Comparison of ENCODE assay signal across 33 cellular contexts in genomic region chr2:28094794-28095193, GRCh38.
"Had no signal": no experiment of that assay in that cellular context is flagged by ENCODE, and none has a peak within 500 bp of the region (broad histone marks: within the 10 kb centered on the region; RNA-seq: fewer than 3 reads in every experiment).

No MANE protein-coding gene starts in this region.

- ATAC-seq: activated CD8-positive, alpha-beta memory T cell treated with anti-CD3 and anti-CD28 coated beads, Interleukin-2, amount 10 ng/mL, durations not matched to agents 7 days and 5 days; body of pancreas; K562; Panc1; SK-N-SH treated with all-trans-retinoic acid at 6 μM for 48 hours; WTC11 had no signal

- H3K36me3 ChIP-seq: cardiac muscle cell, SJSA1 had no signal

- FAIRE-seq: K562 had no signal

- H3K27me3 ChIP-seq: body of pancreas, cardiac muscle cell, SJSA1 had no signal

- H3K4me3 Mint-ChIP-seq: activated CD8-positive, alpha-beta memory T cell treated with anti-CD3 and anti-CD28 coated beads, Interleukin-2, amount 10 ng/mL, durations not matched to agents 7 days and 5 days; activated naive CD4-positive, alpha-beta T cell treated with anti-CD3 and anti-CD28 coated beads, Interleukin-2, amount 50 U/mL, for 24 hours; activated T-cell treated with anti-CD3 and anti-CD28 coated beads, Interleukin-2, amount 50 U/mL, for 24 hours; activated T-helper 1 cell treated with anti-CD3 and anti-CD28 coated beads, Interleukin-12 subunit alpha, Interleukin-12 subunit beta, Interleukin-2, Interleukin-4 antibody, amounts not matched to agents 30 ng/mL and 10 ng/mL and 1 ng/mL, durations not matched to agents 14 hours and 24 hours and 36 hours; T-helper 1 cell treated with Interleukin-12 subunit alpha and Interleukin-12 subunit beta and Interleukin-4 antibody, amounts not matched to agents 30 μg/mL and 1 μg/mL, for 36 hours; WTC11 had no signal

- H3K9me3 ChIP-seq: body of pancreas, SJSA1 had no signal

- H3K4me3 ChIP-seq: body of pancreas, cardiac muscle cell, K562, SJSA1 had no signal

- H3K36me3 Mint-ChIP-seq: WTC11 had no signal

- H3K27ac ChIP-seq: body of pancreas, cardiac muscle cell, RWPE1, SJSA1 had no signal

- H3K4me1 Mint-ChIP-seq: activated naive CD4-positive, alpha-beta T cell treated with anti-CD3 and anti-CD28 coated beads, Interleukin-2, amount 50 U/mL, for 24 hours; WTC11 had no signal

- DNase-seq: activated CD4-positive, alpha-beta T cell treated with anti-CD3 and anti-CD28 coated beads for 48 hours; activated CD4-positive, alpha-beta T cell treated with anti-CD3 and anti-CD28 coated beads, Interleukin-2, amount 50 U/mL, for 4 hours; activated CD4-positive, CD25-positive, alpha-beta regulatory T cell treated with anti-CD3 and anti-CD28 coated beads, Interleukin-2, amount 50 U/mL, for 72 hours; activated CD8-positive, alpha-beta memory T cell treated with anti-CD3 and anti-CD28 coated beads, Interleukin-2, amount 10 ng/mL, durations not matched to agents 7 days and 5 days; activated effector memory CD4-positive, alpha-beta T cell treated with Interleukin-2 at 50 U/mL for 16 hours; activated naive CD4-positive, alpha-beta T cell; activated T-cell treated with anti-CD3 and anti-CD28 coated beads, Interleukin-2, amount 50 U/mL, for 24 hours; aorta; body of pancreas; Karpas-422; MV-4-11; NCI-H1092 treated with DMSO at 0.1 percent for 48 hours; NCI-H1417 treated with DMSO at 0.1 percent for 48 hours; NCI-H1694; NCI-H2029; NCI-H345; NCI-H510A; NCI-H526 treated with DMSO at 0.1 percent for 48 hours; NCI-H82; NK-92 treated with Interleukin-12 subunit alpha and Interleukin-12 subunit beta, amount 100 ng/mL, for 24 hours; OCI-M1; Right ventricle myocardium superior; T-helper 9 cell had no signal

- H3K27me3 Mint-ChIP-seq: activated CD8-positive, alpha-beta memory T cell treated with anti-CD3 and anti-CD28 coated beads, Interleukin-2, amount 10 ng/mL, durations not matched to agents 7 days and 5 days; activated naive CD4-positive, alpha-beta T cell treated with anti-CD3 and anti-CD28 coated beads, Interleukin-2, amount 50 U/mL, for 24 hours; activated T-cell treated with anti-CD3 and anti-CD28 coated beads, Interleukin-2, amount 50 U/mL, for 24 hours had no signal

- H3K27ac Mint-ChIP-seq: activated CD8-positive, alpha-beta memory T cell treated with anti-CD3 and anti-CD28 coated beads, Interleukin-2, amount 10 ng/mL, durations not matched to agents 7 days and 5 days; activated naive CD4-positive, alpha-beta T cell treated with anti-CD3 and anti-CD28 coated beads, Interleukin-2, amount 50 U/mL, for 24 hours; activated T-cell treated with anti-CD3 and anti-CD28 coated beads, Interleukin-2, amount 50 U/mL, for 24 hours; activated T-helper 1 cell treated with anti-CD3 and anti-CD28 coated beads, Interleukin-12 subunit alpha, Interleukin-12 subunit beta, Interleukin-2, Interleukin-4 antibody, amounts not matched to agents 30 ng/mL and 10 ng/mL and 1 ng/mL, durations not matched to agents 14 hours and 24 hours and 36 hours; T-helper 1 cell treated with Interleukin-12 subunit alpha and Interleukin-12 subunit beta and Interleukin-4 antibody, amounts not matched to agents 30 μg/mL and 1 μg/mL, for 36 hours; WTC11 had no signal

- H3K4me1 ChIP-seq: body of pancreas had no signal
